In the genomic region with DNA sequence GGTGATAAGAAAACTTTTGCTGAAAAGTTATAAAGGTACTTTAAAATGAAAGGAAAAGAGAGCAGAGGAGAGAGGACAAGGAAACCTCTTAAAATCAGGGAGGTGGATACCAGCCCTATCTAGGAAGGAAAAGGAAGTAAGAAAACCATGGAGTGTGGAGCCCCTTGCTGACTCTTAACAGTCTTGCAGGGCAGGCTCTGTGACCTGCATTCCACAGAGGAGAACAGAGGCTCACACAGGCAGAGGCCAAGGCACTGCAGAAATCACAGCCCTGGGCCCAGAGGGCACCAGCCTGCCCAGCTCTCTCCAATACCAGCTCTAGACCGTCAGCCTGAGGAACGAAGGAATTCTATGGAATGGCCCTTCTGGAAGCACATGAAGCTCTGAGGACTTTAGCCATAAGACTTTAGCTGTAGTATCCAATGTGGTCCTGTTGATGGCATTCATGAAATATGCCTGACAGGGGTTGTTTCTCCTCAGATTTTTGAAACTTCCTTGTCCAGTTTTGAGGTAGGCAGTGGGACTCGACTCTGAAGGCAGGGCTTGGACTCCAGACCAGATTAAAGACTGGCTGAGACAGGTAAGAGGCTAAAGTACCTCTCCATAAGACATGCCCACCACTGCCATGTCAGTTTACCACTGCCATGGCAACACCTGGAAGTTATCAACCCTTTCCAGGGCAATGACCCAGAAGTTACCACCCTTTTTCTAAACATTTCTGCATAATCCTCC, we compare ENCODE assay signal across 1 cellular context.
TF ChIP-seq lines count a peak whose summit lies in the region.

No MANE protein-coding gene starts in this region.

TF ChIP-seq in IMR-90, 13 proteins besides CTCF, POLR2A, EP300 and RAD21:
- TF ChIP-seq, protein P1, sequence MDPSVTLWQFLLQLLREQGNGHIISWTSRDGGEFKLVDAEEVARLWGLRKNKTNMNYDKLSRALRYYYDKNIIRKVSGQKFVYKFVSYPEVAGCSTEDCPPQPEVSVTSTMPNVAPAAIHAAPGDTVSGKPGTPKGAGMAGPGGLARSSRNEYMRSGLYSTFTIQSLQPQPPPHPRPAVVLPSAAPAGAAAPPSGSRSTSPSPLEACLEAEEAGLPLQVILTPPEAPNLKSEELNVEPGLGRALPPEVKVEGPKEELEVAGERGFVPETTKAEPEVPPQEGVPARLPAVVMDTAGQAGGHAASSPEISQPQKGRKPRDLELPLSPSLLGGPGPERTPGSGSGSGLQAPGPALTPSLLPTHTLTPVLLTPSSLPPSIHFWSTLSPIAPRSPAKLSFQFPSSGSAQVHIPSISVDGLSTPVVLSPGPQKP (IDR thresholded peaks at IDR 0.05; ENCODE audit: borderline replicate concordance, low read depth, low read length) = no peak
- TF ChIP-seq SMC3 (IDR thresholded peaks at IDR 0.05; ENCODE audit: low read depth, low read length) = peak; percentile 83
- TF ChIP-seq RCOR1 (IDR thresholded peaks at IDR 0.05; ENCODE audit: insufficient replicate concordance, low read length) = no peak
- TF ChIP-seq RFX5 (IDR thresholded peaks at IDR 0.05; ENCODE audit: low read depth, low read length) = no peak
- TF ChIP-seq CHD1 (IDR thresholded peaks at IDR 0.05; ENCODE audit: low read depth, low read length) = no peak
- TF ChIP-seq, protein P2, sequence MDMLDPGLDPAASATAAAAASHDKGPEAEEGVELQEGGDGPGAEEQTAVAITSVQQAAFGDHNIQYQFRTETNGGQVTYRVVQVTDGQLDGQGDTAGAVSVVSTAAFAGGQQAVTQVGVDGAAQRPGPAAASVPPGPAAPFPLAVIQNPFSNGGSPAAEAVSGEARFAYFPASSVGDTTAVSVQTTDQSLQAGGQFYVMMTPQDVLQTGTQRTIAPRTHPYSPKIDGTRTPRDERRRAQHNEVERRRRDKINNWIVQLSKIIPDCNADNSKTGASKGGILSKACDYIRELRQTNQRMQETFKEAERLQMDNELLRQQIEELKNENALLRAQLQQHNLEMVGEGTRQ (IDR thresholded peaks at IDR 0.05; ENCODE audit: low read depth, low read length) = no peak
- TF ChIP-seq MAZ (IDR thresholded peaks at IDR 0.05; ENCODE audit: borderline replicate concordance, low read depth, low read length) = peak; percentile 16; the same call in 1 of the 2 replicates
- no peak for TF ChIP-seq CEBPB (IDR thresholded peaks at IDR 0.05; ENCODE audit: low read depth, low read length)
- no peak for TF ChIP-seq BHLHE40 (IDR thresholded peaks at IDR 0.05; ENCODE audit: low read depth, low read length)
- no peak for TF ChIP-seq MAFK (IDR thresholded peaks at IDR 0.05; ENCODE audit: low read depth, low read length)
- TF ChIP-seq NFE2L2 (IDR thresholded peaks at IDR 0.05; ENCODE audit: low read depth, low read length) = no peak
- no peak for TF ChIP-seq FOS (IDR thresholded peaks at IDR 0.05; ENCODE audit: low read depth, low read length)
- no peak for TF ChIP-seq MXI1 (IDR thresholded peaks at IDR 0.05; ENCODE audit: borderline replicate concordance, low read depth, low read length)
TF ChIP-seq in IMR-90: peak in this region for 2.
